Comparison of ENCODE assay signal across 14 cellular contexts in the genomic region with DNA sequence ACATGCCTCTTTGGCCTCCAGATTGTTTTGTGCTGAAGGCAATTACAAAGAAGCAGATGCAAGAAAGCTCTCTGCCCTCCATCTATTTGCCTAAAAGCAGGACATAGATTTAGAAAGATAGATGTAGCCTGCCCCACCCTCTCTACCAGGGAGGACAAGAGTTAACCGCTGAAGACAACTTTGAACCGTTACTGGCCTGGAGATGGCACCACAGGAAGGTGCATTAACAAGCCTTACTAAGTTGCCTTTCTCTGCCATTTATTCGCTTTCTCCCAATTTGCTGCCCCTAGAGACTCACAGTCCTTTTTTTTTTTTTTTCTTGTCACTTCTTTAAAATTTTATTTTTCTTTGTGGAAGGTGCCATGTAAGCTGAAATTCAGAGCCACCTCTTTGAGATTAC. TPM values are rescaled to one million over a fixed set of nuclear protein-coding genes. Genes with fewer than 3 reads are reported as not detected.
DNase-seq lines count a peak whose midpoint lies in the region; ATAC-seq, FAIRE-seq and TF ChIP-seq lines count a peak whose summit lies in the region.
"Had no signal": no experiment of that assay in that cellular context is flagged by ENCODE, and none has a peak within 500 bp of the region (broad histone marks: within the 10 kb centered on the region; RNA-seq: fewer than 3 reads in every experiment).

No MANE protein-coding gene starts in this region.

- no peak for FAIRE-seq in frontal cortex (lab: Jason Lieb, UNC)

- intact Hi-C loops in Right ventricle myocardium inferior (cut with DNase I) = no loop called here

- peak overlapping the region; percentile 53 for H3K27ac ChIP-seq in 22Rv1
- H3K27ac ChIP-seq: heart right ventricle had no signal

- TF ChIP-seq CTCF in 22Rv1 (IDR thresholded peaks at IDR 0.05) (peak; percentile 52), GM12872 (IDR thresholded peaks at IDR 0.05; ENCODE audit: insufficient read depth, low read depth, low read length) (0 out of 3 replicates have a peak, but pooled peaks have one; percentile 19), fibroblast of pulmonary artery (IDR thresholded peaks at IDR 0.05; ENCODE audit: low read length, missing control alignments) (peak; percentile 2)

- no peak for ATAC-seq in Right ventricle myocardium inferior
- ATAC-seq: heart right ventricle had no signal

- DNase-seq in OCI-M1 (lab: John Stamatoyannopoulos, UW) (peak; percentile 37), fibroblast of pulmonary artery (ENCODE audit: low read depth) (peak; percentile 26), germinal center (ENCODE audit: low spot score) (no peak), frontal cortex (ENCODE audit: low spot score in 2 of 2) (no peak), Right ventricle myocardium inferior (ENCODE audit: missing footprints) (no peak), occipital lobe (lab: John Stamatoyannopoulos, UW) (no peak)
- DNase-seq: activated CD4-positive, CD25-positive, alpha-beta regulatory T cell; effector memory CD4-positive, alpha-beta T cell; heart right ventricle; NCI-H526; stimulated activated CD4-positive, alpha-beta T cell treated with anti-CD3 and anti-CD28 coated beads, Interleukin-2, amount 100 ng/mL, for 24 hours; stimulated activated naive CD4-positive, alpha-beta T cell had no signal

- H3K4me3 ChIP-seq in fibroblast of pulmonary artery (replicated peaks; ENCODE audit: low read depth, low read length) = no peak overlapping the region
- H3K4me3 ChIP-seq: heart right ventricle had no signal

RNA-seq across cellular contexts. Expression of gene RMDN2, which starts 28.8 kb away (rescaled TPM):
- total RNA-seq in frontal cortex (27.7 TPM), Right ventricle myocardium inferior (5.8 TPM), occipital lobe (13.6 TPM)

Comparison
In these comparisons a context has a peak if more than half of its experiments do, and no peak if none do; other contexts are left out.
1. CTCF ChIP-seq: peak in every context shown above with its lines; median percentile 52 in 22Rv1; 19 in GM12872; 2 in fibroblast of pulmonary artery.
2. DNase-seq: peak in OCI-M1 (single experiment) and fibroblast of pulmonary artery (single experiment); none in germinal center (single experiment), frontal cortex (0 of 2), Right ventricle myocardium inferior (single experiment) and occipital lobe (single experiment).